Comparison of ENCODE assay signal across 7 cellular contexts in the genomic region with DNA sequence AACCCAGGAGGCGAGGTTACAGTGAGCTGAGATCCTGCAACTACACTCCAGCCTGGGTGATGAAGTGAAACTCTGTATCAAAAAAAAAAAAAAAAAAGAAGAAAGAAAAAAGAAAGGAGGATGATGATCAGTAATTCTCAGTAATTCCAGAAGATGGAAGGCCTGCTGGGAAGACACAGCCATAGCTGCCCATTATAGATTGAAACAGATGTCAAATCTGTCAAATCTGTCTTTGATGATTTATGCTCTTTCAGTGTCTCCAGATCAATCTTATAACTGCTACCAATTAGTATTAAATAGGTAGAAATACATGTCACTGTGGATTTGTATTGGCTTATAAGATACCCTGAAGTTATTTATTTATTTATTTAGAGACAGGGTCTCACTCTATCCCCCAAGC. TPM values are rescaled to one million over a fixed set of nuclear protein-coding genes. Genes with fewer than 3 reads are reported as not detected.
"Had no signal": no experiment of that assay in that cellular context is flagged by ENCODE, and none has a peak within 500 bp of the region (broad histone marks: within the 10 kb centered on the region; RNA-seq: fewer than 3 reads in every experiment).

No MANE protein-coding gene starts in this region.

- DNase-seq: IMR-90, KBM-7, KG1 had no signal

- H3K4me2 ChIP-seq: KMS-11 had no signal

- H3K9ac ChIP-seq: KMS-11 had no signal

- H3K27ac ChIP-seq: HL-60, KMS-11 had no signal

- H3K4me3 ChIP-seq: K562 had no signal

RNA-seq across cellular contexts. Expression of gene SHISA9, which starts 54.8 kb away (rescaled TPM):
- polyA plus RNA-seq: IgD-negative memory B cell, IMR-90 had no signal
